17 cellular contexts compared by ENCODE assay signal in the genomic region with DNA sequence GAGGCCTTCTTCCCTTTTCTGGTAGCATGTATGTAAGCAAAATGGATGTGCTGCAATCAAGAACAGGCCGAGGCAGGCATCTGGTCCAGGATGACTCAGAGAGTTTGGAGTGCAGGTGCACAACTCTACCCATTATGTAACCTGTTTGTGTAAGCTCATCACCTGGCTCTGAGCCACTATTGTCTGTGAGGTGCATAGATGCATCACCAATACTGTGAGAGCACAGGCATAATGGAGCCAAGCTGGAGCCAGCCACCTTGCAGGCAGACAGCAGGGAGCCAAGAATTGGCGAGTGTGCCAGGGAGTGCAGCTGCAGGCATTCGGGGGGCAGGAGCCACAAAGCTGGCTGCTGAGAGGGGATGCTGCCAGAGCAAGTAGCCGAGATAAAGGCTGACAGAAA.
DNase-seq lines count a peak whose midpoint lies in the region; ATAC-seq, FAIRE-seq and TF ChIP-seq lines count a peak whose summit lies in the region.
"Had no signal": no experiment of that assay in that cellular context is flagged by ENCODE, and none has a peak within 500 bp of the region (broad histone marks: within the 10 kb centered on the region; RNA-seq: fewer than 3 reads in every experiment).

No MANE protein-coding gene starts in this region.

- no peaks in the 10 kb centered on the region for H3K27me3 Mint-ChIP-seq in activated T-cell treated with anti-CD3 and anti-CD28 coated beads, Interleukin-2, amount 50 U/mL, for 72 hours (ENCODE audit: low read depth)
- H3K27me3 Mint-ChIP-seq: activated naive CD4-positive, alpha-beta T cell treated with anti-CD3 and anti-CD28 coated beads, Interleukin-2, amount 50 U/mL, for 24 hours had no signal

- TF ChIP-seq CTCF in bronchial epithelial cell (IDR thresholded peaks at IDR 0.05; ENCODE audit: insufficient read depth, low read length, severe bottlenecking) = no peak

- no peaks in the 10 kb centered on the region for H3K4me1 Mint-ChIP-seq in activated T-cell treated with anti-CD3 and anti-CD28 coated beads, Interleukin-2, amount 50 U/mL, for 72 hours (ENCODE audit: low read depth)
- H3K4me1 Mint-ChIP-seq: activated naive CD4-positive, alpha-beta T cell treated with anti-CD3 and anti-CD28 coated beads, Interleukin-2, amount 50 U/mL, for 24 hours; CD14-positive monocyte; natural killer cell had no signal

- ATAC-seq in HG03196 (IDR thresholded peaks at IDR 0.05; ENCODE audit: unreplicated experiment) = no peak
- ATAC-seq in GM19397 (IDR thresholded peaks at IDR 0.05; ENCODE audit: unreplicated experiment) = no peak
- ATAC-seq in activated T-cell treated with anti-CD3 and anti-CD28 coated beads, Interleukin-2, amount 50 U/mL, for 72 hours (replicated peaks in 1 of 2) = no peak
- ATAC-seq: natural killer cell had no signal

- FAIRE-seq in bronchial epithelial cell (lab: Jason Lieb, UNC) = no peak
- FAIRE-seq: GM18507, HTR-8/SVneo had no signal

- DNase-seq in Caki2 (ENCODE audit: low read depth) = peak; percentile 8
- peak; percentile 61 for DNase-seq in HPDE6-E6E7 (ENCODE audit: extremely low spot score)
- peak; percentile 97 for DNase-seq in NCI-H345 (lab: John Stamatoyannopoulos, UW)
- DNase-seq in bronchial epithelial cell (ENCODE audit: low read depth) = peak; percentile 71
- no peak for DNase-seq in stimulated activated naive CD4-positive, alpha-beta T cell (lab: John Stamatoyannopoulos, UW)
- no peak for DNase-seq in activated T-cell treated with anti-CD3 and anti-CD28 coated beads, Interleukin-2, amount 50 U/mL, for 72 hours
- DNase-seq: activated CD4-positive, CD25-positive, alpha-beta regulatory T cell; GF-D8; natural killer cell; stimulated activated CD4-positive, alpha-beta T cell treated with anti-CD3 and anti-CD28 coated beads, Interleukin-2, amount 100 ng/mL, for 24 hours; trophoblast cell had no signal

- H3K27me3 ChIP-seq in bronchial epithelial cell (ENCODE audit: control insufficient read depth, insufficient read depth, low read length) = no peaks in the 10 kb centered on the region

- H3K36me3 Mint-ChIP-seq in activated T-cell treated with anti-CD3 and anti-CD28 coated beads, Interleukin-2, amount 50 U/mL, for 72 hours (ENCODE audit: insufficient read depth in 2 of 2) = no peaks in the 10 kb centered on the region
- H3K36me3 Mint-ChIP-seq: activated naive CD4-positive, alpha-beta T cell treated with anti-CD3 and anti-CD28 coated beads, Interleukin-2, amount 50 U/mL, for 24 hours; CD14-positive monocyte; natural killer cell had no signal

- no peak overlapping the region for H3K27ac Mint-ChIP-seq in activated T-cell treated with anti-CD3 and anti-CD28 coated beads, Interleukin-2, amount 50 U/mL, for 72 hours
- H3K27ac Mint-ChIP-seq: activated naive CD4-positive, alpha-beta T cell treated with anti-CD3 and anti-CD28 coated beads, Interleukin-2, amount 50 U/mL, for 24 hours; CD14-positive monocyte; natural killer cell had no signal

- no peak overlapping the region for H3K4me3 Mint-ChIP-seq in activated T-cell treated with anti-CD3 and anti-CD28 coated beads, Interleukin-2, amount 50 U/mL, for 72 hours
- H3K4me3 Mint-ChIP-seq: activated naive CD4-positive, alpha-beta T cell treated with anti-CD3 and anti-CD28 coated beads, Interleukin-2, amount 50 U/mL, for 24 hours; CD14-positive monocyte; natural killer cell had no signal

- H3K36me3 ChIP-seq in bronchial epithelial cell (ENCODE audit: control insufficient read depth, insufficient read depth, low read length) = no peaks in the 10 kb centered on the region

- in situ Hi-C loops in Caki2 (cut with HindIII; ENCODE audit: low pct_unique_long_range_greater_than_20kb, low sequenced_read_pairs) = no loop called here

- H3K9me3 Mint-ChIP-seq in activated T-cell treated with anti-CD3 and anti-CD28 coated beads, Interleukin-2, amount 50 U/mL, for 72 hours = peaks cover 2 to 6% of the 10 kb centered on the region in 2 donors

- no peak overlapping the region for H3K4me3 ChIP-seq in bronchial epithelial cell (ENCODE audit: low read depth, low read length)

Comparison
In these comparisons a context has a peak if more than half of its experiments do, and no peak if none do; other contexts are left out.
1. DNase-seq: peak in Caki2 (single experiment), HPDE6-E6E7 (single experiment), NCI-H345 (single experiment) and bronchial epithelial cell (single experiment); none in stimulated activated naive CD4-positive, alpha-beta T cell (0 of 6) and activated T-cell treated with anti-CD3 and anti-CD28 coated beads, Interleukin-2, amount 50 U/mL, for 72 hours (0 of 2).